1 cellular context compared by ENCODE assay signal in the genomic region with DNA sequence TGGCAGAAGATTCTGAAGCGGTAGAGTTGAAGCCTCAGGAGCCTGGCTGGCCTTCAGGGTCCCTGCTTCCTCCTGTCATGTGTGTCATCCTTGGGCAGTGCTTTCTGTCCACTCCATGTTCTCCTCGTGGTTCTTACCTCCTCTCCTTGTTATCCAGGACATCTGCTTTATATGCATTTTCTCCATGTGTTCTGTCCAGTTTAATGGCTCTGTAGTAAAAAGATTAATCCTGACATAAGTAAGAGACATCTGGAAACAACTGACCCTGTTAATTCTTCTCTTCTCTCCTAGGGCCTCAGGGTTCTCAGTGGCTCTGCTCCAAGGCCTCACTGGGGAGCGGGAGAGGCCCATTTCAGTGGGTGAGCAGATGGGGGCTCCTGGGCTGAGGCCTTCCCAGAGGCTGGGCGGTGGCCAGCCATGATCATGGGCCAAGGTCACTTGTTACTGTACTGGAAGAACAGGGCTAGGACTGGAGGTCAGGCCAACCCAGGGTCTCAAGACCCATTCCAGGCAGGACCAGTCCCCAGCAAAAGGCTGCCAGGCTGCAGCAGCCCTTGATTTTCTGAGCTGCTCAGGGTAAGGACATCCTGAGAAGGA.
TF ChIP-seq lines count a peak whose summit lies in the region.

No MANE protein-coding gene starts in this region.

TF ChIP-seq in GM23338, 12 proteins besides CTCF, POLR2A, EP300 and RAD21:
- TF ChIP-seq, protein P1, sequence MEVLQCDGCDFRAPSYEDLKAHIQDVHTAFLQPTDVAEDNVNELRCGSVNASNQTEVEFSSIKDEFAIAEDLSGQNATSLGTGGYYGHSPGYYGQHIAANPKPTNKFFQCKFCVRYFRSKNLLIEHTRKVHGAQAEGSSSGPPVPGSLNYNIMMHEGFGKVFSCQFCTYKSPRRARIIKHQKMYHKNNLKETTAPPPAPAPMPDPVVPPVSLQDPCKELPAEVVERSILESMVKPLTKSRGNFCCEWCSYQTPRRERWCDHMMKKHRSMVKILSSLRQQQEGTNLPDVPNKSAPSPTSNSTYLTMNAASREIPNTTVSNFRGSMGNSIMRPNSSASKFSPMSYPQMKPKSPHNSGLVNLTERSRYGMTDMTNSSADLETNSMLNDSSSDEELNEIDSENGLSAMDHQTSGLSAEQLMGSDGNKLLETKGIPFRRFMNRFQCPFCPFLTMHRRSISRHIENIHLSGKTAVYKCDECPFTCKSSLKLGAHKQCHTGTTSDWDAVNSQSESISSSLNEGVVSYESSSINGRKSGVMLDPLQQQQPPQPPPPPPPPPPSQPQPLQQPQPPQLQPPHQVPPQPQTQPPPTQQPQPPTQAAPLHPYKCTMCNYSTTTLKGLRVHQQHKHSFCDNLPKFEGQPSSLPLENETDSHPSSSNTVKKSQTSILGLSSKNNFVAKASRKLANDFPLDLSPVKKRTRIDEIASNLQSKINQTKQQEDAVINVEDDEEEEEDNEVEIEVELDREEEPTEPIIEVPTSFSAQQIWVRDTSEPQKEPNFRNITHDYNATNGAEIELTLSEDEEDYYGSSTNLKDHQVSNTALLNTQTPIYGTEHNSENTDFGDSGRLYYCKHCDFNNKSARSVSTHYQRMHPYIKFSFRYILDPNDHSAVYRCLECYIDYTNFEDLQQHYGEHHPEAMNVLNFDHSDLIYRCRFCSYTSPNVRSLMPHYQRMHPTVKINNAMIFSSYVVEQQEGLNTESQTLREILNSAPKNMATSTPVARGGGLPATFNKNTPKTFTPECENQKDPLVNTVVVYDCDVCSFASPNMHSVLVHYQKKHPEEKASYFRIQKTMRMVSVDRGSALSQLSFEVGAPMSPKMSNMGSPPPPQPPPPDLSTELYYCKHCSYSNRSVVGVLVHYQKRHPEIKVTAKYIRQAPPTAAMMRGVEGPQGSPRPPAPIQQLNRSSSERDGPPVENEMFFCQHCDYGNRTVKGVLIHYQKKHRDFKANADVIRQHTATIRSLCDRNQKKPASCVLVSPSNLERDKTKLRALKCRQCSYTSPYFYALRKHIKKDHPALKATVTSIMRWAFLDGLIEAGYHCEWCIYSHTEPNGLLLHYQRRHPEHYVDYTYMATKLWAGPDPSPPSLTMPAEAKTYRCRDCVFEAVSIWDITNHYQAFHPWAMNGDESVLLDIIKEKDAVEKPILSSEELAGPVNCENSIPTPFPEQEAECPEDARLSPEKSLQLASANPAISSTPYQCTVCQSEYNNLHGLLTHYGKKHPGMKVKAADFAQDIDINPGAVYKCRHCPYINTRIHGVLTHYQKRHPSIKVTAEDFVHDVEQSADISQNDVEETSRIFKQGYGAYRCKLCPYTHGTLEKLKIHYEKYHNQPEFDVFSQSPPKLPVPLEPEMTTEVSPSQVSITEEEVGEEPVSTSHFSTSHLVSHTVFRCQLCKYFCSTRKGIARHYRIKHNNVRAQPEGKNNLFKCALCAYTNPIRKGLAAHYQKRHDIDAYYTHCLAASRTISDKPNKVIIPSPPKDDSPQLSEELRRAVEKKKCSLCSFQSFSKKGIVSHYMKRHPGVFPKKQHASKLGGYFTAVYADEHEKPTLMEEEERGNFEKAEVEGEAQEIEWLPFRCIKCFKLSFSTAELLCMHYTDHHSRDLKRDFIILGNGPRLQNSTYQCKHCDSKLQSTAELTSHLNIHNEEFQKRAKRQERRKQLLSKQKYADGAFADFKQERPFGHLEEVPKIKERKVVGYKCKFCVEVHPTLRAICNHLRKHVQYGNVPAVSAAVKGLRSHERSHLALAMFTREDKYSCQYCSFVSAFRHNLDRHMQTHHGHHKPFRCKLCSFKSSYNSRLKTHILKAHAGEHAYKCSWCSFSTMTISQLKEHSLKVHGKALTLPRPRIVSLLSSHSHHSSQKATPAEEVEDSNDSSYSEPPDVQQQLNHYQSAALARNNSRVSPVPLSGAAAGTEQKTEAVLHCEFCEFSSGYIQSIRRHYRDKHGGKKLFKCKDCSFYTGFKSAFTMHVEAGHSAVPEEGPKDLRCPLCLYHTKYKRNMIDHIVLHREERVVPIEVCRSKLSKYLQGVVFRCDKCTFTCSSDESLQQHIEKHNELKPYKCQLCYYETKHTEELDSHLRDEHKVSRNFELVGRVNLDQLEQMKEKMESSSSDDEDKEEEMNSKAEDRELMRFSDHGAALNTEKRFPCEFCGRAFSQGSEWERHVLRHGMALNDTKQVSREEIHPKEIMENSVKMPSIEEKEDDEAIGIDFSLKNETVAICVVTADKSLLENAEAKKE (CRISPR knock-in tag; IDR thresholded peaks at IDR 0.05), result no peak
- no peak for TF ChIP-seq EZH2 (IDR thresholded peaks at IDR 0.05; ENCODE audit: low read depth, unreplicated experiment)
- TF ChIP-seq, protein P2, sequence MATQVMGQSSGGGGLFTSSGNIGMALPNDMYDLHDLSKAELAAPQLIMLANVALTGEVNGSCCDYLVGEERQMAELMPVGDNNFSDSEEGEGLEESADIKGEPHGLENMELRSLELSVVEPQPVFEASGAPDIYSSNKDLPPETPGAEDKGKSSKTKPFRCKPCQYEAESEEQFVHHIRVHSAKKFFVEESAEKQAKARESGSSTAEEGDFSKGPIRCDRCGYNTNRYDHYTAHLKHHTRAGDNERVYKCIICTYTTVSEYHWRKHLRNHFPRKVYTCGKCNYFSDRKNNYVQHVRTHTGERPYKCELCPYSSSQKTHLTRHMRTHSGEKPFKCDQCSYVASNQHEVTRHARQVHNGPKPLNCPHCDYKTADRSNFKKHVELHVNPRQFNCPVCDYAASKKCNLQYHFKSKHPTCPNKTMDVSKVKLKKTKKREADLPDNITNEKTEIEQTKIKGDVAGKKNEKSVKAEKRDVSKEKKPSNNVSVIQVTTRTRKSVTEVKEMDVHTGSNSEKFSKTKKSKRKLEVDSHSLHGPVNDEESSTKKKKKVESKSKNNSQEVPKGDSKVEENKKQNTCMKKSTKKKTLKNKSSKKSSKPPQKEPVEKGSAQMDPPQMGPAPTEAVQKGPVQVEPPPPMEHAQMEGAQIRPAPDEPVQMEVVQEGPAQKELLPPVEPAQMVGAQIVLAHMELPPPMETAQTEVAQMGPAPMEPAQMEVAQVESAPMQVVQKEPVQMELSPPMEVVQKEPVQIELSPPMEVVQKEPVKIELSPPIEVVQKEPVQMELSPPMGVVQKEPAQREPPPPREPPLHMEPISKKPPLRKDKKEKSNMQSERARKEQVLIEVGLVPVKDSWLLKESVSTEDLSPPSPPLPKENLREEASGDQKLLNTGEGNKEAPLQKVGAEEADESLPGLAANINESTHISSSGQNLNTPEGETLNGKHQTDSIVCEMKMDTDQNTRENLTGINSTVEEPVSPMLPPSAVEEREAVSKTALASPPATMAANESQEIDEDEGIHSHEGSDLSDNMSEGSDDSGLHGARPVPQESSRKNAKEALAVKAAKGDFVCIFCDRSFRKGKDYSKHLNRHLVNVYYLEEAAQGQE (IDR thresholded peaks at IDR 0.05; ENCODE audit: unreplicated experiment), result no peak
- TF ChIP-seq ZNF331 (CRISPR knock-in tag; IDR thresholded peaks at IDR 0.05; ENCODE audit: low read depth), result no peak
- TF ChIP-seq CREB1 (CRISPR knock-in tag; IDR thresholded peaks at IDR 0.05; ENCODE audit: low read depth), result no peak
- TF ChIP-seq STAT1 (IDR thresholded peaks at IDR 0.05; ENCODE audit: unreplicated experiment), result no peak
- TF ChIP-seq NANOG (IDR thresholded peaks at IDR 0.05; ENCODE audit: borderline replicate concordance), result no peak
- no peak for TF ChIP-seq EZH2phosphoT487 (IDR thresholded peaks at IDR 0.05; ENCODE audit: unreplicated experiment)
- no peak for TF ChIP-seq POLR2AphosphoS5 (IDR thresholded peaks at IDR 0.05; ENCODE audit: low read depth)
- TF ChIP-seq, protein P3, sequence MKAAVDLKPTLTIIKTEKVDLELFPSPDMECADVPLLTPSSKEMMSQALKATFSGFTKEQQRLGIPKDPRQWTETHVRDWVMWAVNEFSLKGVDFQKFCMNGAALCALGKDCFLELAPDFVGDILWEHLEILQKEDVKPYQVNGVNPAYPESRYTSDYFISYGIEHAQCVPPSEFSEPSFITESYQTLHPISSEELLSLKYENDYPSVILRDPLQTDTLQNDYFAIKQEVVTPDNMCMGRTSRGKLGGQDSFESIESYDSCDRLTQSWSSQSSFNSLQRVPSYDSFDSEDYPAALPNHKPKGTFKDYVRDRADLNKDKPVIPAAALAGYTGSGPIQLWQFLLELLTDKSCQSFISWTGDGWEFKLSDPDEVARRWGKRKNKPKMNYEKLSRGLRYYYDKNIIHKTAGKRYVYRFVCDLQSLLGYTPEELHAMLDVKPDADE (IDR thresholded peaks at IDR 0.05), result no peak
- TF ChIP-seq ZNF114 (CRISPR knock-in tag; IDR thresholded peaks at IDR 0.05), result no peak
- no peak for TF ChIP-seq JUNB (IDR thresholded peaks at IDR 0.05; ENCODE audit: unreplicated experiment)
